Comparison of ENCODE assay signal across 8 cellular contexts in genomic region chr16:69132424-69133252, GRCh38. TPM values are rescaled to one million over a fixed set of nuclear protein-coding genes. Genes with fewer than 3 reads are reported as not detected.
DNase-seq lines count a peak whose midpoint lies in the region; ATAC-seq and TF ChIP-seq lines count a peak whose summit lies in the region.

A gene with protein sequence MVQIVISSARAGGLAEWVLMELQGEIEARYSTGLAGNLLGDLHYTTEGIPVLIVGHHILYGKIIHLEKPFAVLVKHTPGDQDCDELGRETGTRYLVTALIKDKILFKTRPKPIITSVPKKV (minus strand): TSS chr16:69132588. CDS start chr16:69121458, 11,130 bp downstream.
Gene UTP4 (plus strand): TSS chr16:69132649. CDS start chr16:69133460, 811 bp downstream.

- TF ChIP-seq CTCF in WI38 (IDR thresholded peaks at IDR 0.05; ENCODE audit: low read depth, low read length) (no peak), mammary epithelial cell (conservative IDR thresholded peaks at IDR 0.05 in 1 of 2, IDR thresholded peaks at IDR 0.05 in 1 of 2; ENCODE audit: extremely low read depth in 1 of 2, insufficient read depth in 1 of 2, low read depth in 1 of 2, low read length in 2 of 2) (no peak), spleen (IDR thresholded peaks at IDR 0.05 in 8 of 11, conservative IDR thresholded peaks at IDR 0.05 in 3 of 11) (no peak)

- peaks cover 17% of the 10 kb centered on the region for H3K4me1 ChIP-seq in mammary epithelial cell (ENCODE audit: insufficient read depth, low read length)
- peaks cover 35 to 76% (median 50%) of the 10 kb centered on the region in 6 donors for H3K4me1 ChIP-seq in spleen

- H4K20me1 ChIP-seq in mammary epithelial cell (ENCODE audit: insufficient read depth, low read length) = no peaks in the 10 kb centered on the region

- TF ChIP-seq POLR2A in spleen (IDR thresholded peaks at IDR 0.05) = peak in 1 of 3 donors; percentile 84

- peak within 1 kb of the TSS; percentile 76 for H3K4me2 ChIP-seq in mammary epithelial cell (ENCODE audit: insufficient read depth, low read depth, low read length)

- no TSS peak for BruUV-seq in mammary epithelial cell (replicated peaks; lab: Mats Ljungman, UMichigan)

- intact Hi-C loops in mammary epithelial cell (cut with micrococcal nuclease) = no loop called here
- intact Hi-C loops in spleen (cut with DNase I; ENCODE audit: low total_unique reads) = no loop called here

- H3K79me2 ChIP-seq in mammary epithelial cell (ENCODE audit: insufficient read depth, low read length) = peaks cover 97% of the 10 kb centered on the region

- in situ Hi-C loops in mammary epithelial cell (cut with MboI; ENCODE audit: low sequenced_read_pairs in 2 of 2) = no loop called here

- H3K27me3 ChIP-seq in mammary epithelial cell (ENCODE audit: insufficient read depth, low read length) (no peaks in the 10 kb centered on the region), spleen (replicated peaks in 1 of 7) (no peaks in the 10 kb centered on the region)

- H2AFZ ChIP-seq in mammary epithelial cell (ENCODE audit: low read depth, low read length) = peak within 1 kb of the TSS; percentile 95

- peak; percentile 85 for ATAC-seq in HG02970 (IDR thresholded peaks at IDR 0.05; ENCODE audit: low FRiP score, unreplicated experiment)

- peak within 1 kb of the TSS; percentile 78 for H3K27ac ChIP-seq in mammary epithelial cell (ENCODE audit: insufficient read depth, low read depth, low read length)
- H3K27ac ChIP-seq in spleen = peak within 1 kb of the TSS; percentile 81 to 98 (median 94)

- H3K36me3 ChIP-seq in mammary epithelial cell (ENCODE audit: insufficient read depth, low read length) = peaks cover 8% of the 10 kb centered on the region
- H3K36me3 ChIP-seq in spleen = peaks cover 0 to 43% (median 8%) of the 10 kb centered on the region in 6 donors

- dilution Hi-C loops in mammary epithelial cell (cut with HindIII; ENCODE audit: low sequenced_read_pairs) = loop anchor here (5.0 kb wide), 1 partner anchor 170 kb away; no protein-coding TSS in a partner anchor

- CTCF ChIA-PET in mammary epithelial cell (lab: Charles Lee; ENCODE audit: low non-redundant PET) = interaction anchor here (0.6 kb wide), 1 partner anchor 18 kb away, joined by 3 read pairs; no protein-coding TSS in a partner anchor

- DNase-seq in NCI-H524 (lab: John Stamatoyannopoulos, UW) (peak; percentile 51 to 77), NCI-H524 treated with DMSO at 0.1 percent for 48 hours (lab: John Stamatoyannopoulos, UW) (no peak), NCI-H2171 treated with DMSO at 0.1 percent for 48 hours (lab: John Stamatoyannopoulos, UW) (peak; percentile 86), mammary epithelial cell (peak; percentile 75), inferior parietal cortex (ENCODE audit: extremely low spot score) (peak; percentile 76), spleen (peak; percentile 97)

- H3K4me3 ChIP-seq in WI38 (ENCODE audit: low read depth, low read length) (peak within 1 kb of the TSS; percentile 79), mammary epithelial cell (replicated peaks in 1 of 3; ENCODE audit: insufficient read depth in 1 of 3, low read depth in 2 of 3, low read length in 3 of 3) (peak within 1 kb of the TSS; percentile 95 to 99 (median 97)), spleen (peak within 1 kb of the TSS; percentile 78 to 99 (median 90))

- WGBS in mammary epithelial cell (ENCODE audit: low coverage, missing lambda C conversion rate) = 4% methylated on average over 30 of the region's 78 CpGs
- 1% methylated on average over 49 to 78 of the region's 78 CpGs for WGBS in spleen, 5 donors

- peak within 1 kb of the TSS; percentile 93 for H3K9ac ChIP-seq in mammary epithelial cell (ENCODE audit: insufficient read depth, low read length)

- H3K9me3 ChIP-seq in mammary epithelial cell (replicated peaks; ENCODE audit: insufficient read depth, low read length) = no peaks in the 10 kb centered on the region
- no peaks in the 10 kb centered on the region for H3K9me3 ChIP-seq in spleen

RNA-seq across cellular contexts. Expression of the first gene that starts in this region (rescaled TPM):
- total RNA-seq in mammary epithelial cell (100 to 1,000 TPM in 1 of 2 donors, 10 to 100 TPM in 1; 48.2 to 132 TPM), spleen (100 to 1,000 TPM in 2 of 7 donors, 10 to 100 TPM in 5; 82.9 to 125 (median 89.2) TPM)
- polyA plus RNA-seq in mammary epithelial cell (117 TPM), spleen (10 to 100 TPM; 46.9 to 75.3 (median 58.9) TPM)
- polyA minus RNA-seq in mammary epithelial cell = 224 TPM

RNA-seq across cellular contexts. Expression of gene UTP4, which starts in this region (rescaled TPM):
- total RNA-seq in mammary epithelial cell (10 to 100 TPM; 27.5 to 94.7 TPM), spleen (10 to 100 TPM; 13.7 to 37.9 (median 25.0) TPM)
- polyA plus RNA-seq in mammary epithelial cell (105 TPM), spleen (10 to 100 TPM; 12.6 to 16.3 (median 15.4) TPM)
- polyA minus RNA-seq in mammary epithelial cell = 189 TPM
